8 cellular contexts compared by ENCODE assay signal in genomic region chr1:107277022-107277421, GRCh38.
A peak's percentile ranks its signal among the peaks of the same experiment; 100 is the strongest.
DNase-seq lines count a peak whose midpoint lies in the region; ATAC-seq and TF ChIP-seq lines count a peak whose summit lies in the region.

No MANE protein-coding gene starts in this region.

- H3K36me3 Mint-ChIP-seq in Caco-2 (ENCODE audit: insufficient read depth, unreplicated experiment) = no peaks in the 10 kb centered on the region
- H3K36me3 Mint-ChIP-seq in CD4-positive, alpha-beta T cell (ENCODE audit: low read depth) = no peaks in the 10 kb centered on the region

- H3K27ac Mint-ChIP-seq in Caco-2 (ENCODE audit: unreplicated experiment) = no peak overlapping the region
- no peak overlapping the region for H3K27ac Mint-ChIP-seq in CD4-positive, alpha-beta T cell

- peak overlapping the region; percentile 55; the same call in 1 of the 2 replicates for H2AFZ ChIP-seq in OCI-LY7 (ENCODE audit: low read length)

- H3K9me3 Mint-ChIP-seq in Caco-2 (ENCODE audit: unreplicated experiment) = no peaks in the 10 kb centered on the region
- no peaks in the 10 kb centered on the region for H3K9me3 Mint-ChIP-seq in CD4-positive, alpha-beta T cell

- TF ChIP-seq CTCF in Caco-2 (IDR thresholded peaks at IDR 0.05; ENCODE audit: insufficient read depth in 1 of 2, low read depth in 1 of 2, low read length in 1 of 2, severe bottlenecking in 1 of 2, unreplicated experiment in 1 of 2) (peak in 1 of 2 experiments; percentile 52), HFF-Myc (IDR thresholded peaks at IDR 0.05; ENCODE audit: low read depth, low read length, missing control alignments) (peak; percentile 54), OCI-LY7 (conservative IDR thresholded peaks at IDR 0.05; ENCODE audit: low read length) (peak; percentile 92)
- no peak for TF ChIP-seq CTCF in CD4-positive, alpha-beta T cell (IDR thresholded peaks at IDR 0.05)

- no peaks in the 10 kb centered on the region for H3K27me3 Mint-ChIP-seq in Caco-2 (ENCODE audit: insufficient read depth, unreplicated experiment)
- H3K27me3 Mint-ChIP-seq in CD4-positive, alpha-beta T cell = no peaks in the 10 kb centered on the region

- no peak for ATAC-seq in HG03095 (IDR thresholded peaks at IDR 0.05; ENCODE audit: unreplicated experiment)
- ATAC-seq in CD4-positive, alpha-beta T cell (ENCODE audit: poor library complexity) = no peak

- H3K27me3 ChIP-seq in Caco-2 (replicated peaks; ENCODE audit: control insufficient read depth, insufficient read depth, low read length) = no peaks in the 10 kb centered on the region
- H3K27me3 ChIP-seq in CD4-positive, alpha-beta T cell (ENCODE audit: control insufficient read depth, insufficient read depth, low read length) = no peaks in the 10 kb centered on the region

- no peaks in the 10 kb centered on the region for H3K4me1 ChIP-seq in Caco-2
- H3K4me1 ChIP-seq in OCI-LY7 (ENCODE audit: insufficient read depth, low read length, poor library complexity, severe bottlenecking) = peaks cover 19% of the 10 kb centered on the region

- no peak overlapping the region for H3K27ac ChIP-seq in OCI-LY7 (ENCODE audit: low read depth, low read length, poor library complexity, severe bottlenecking)
- H3K27ac ChIP-seq in CD4-positive, alpha-beta T cell (ENCODE audit: low read depth, low read length) = no peak overlapping the region

- BruUV-seq in Caco-2 (replicated peaks; lab: Mats Ljungman, UMichigan) = no TSS peak
- no TSS peak for BruUV-seq in OCI-LY7 (replicated peaks; lab: Mats Ljungman, UMichigan)

- no peaks in the 10 kb centered on the region for H3K79me2 ChIP-seq in OCI-LY7 (ENCODE audit: insufficient read depth, low read depth, low read length)

- TF ChIP-seq POLR2A in erythroblast (IDR thresholded peaks at IDR 0.05; ENCODE audit: low read length) = no peak

- H3K9me2 ChIP-seq in OCI-LY7 (ENCODE audit: insufficient read depth, low read length) = no peaks in the 10 kb centered on the region

- no peak overlapping the region for H3K4me3 Mint-ChIP-seq in Caco-2 (ENCODE audit: unreplicated experiment)
- H3K4me3 Mint-ChIP-seq in CD4-positive, alpha-beta T cell = no peak overlapping the region

- POLR2A ChIA-PET in Caco-2 (lab: Charles Lee) (no interaction called here), OCI-LY7 (lab: Charles Lee) (interaction anchor here (0.7 to 2.2 kb wide), 9 partner anchors 17 to 492 kb away, joined by 3 to 8 read pairs (median 3); no protein-coding TSS in a partner anchor)
- POLR2A ChIA-PET in CD4-positive, alpha-beta T cell (lab: Charles Lee) = no interaction called here

- H3K4me2 ChIP-seq in OCI-LY7 (ENCODE audit: low read length) = peak overlapping the region; percentile 27; the same call in 1 of the 2 replicates

- H3K4me3 ChIP-seq in Caco-2 (ENCODE audit: low read depth, low read length) (no peak overlapping the region), HFF-Myc (replicated peaks; ENCODE audit: low read depth, low read length) (no peak overlapping the region), OCI-LY7 (ENCODE audit: low read depth, low read length, poor library complexity, severe bottlenecking) (no peak overlapping the region)

- CTCF ChIA-PET in Caco-2 (lab: Charles Lee) (no interaction called here), OCI-LY7 (lab: Charles Lee; ENCODE audit: unreplicated experiment) (interaction anchor here (1.5 to 1.6 kb wide), 2 partner anchors 154 to 252 kb away, joined by 3 to 8 read pairs; no protein-coding TSS in a partner anchor)
- CTCF ChIA-PET in CD4-positive, alpha-beta T cell (lab: Charles Lee) = no interaction called here

- peak; percentile 22 to 40 for DNase-seq in Caco-2
- DNase-seq in HFF-Myc (ENCODE audit: extremely low read depth, low read depth) = peak; percentile 10
- DNase-seq in OCI-LY7 (ENCODE audit: low spot score) = peak; percentile 83
- DNase-seq in erythroblast (lab: John Stamatoyannopoulos, UW) = peak; percentile 5 to 13
- peak; percentile 17 for DNase-seq in non-pigmented ciliary epithelial cell (ENCODE audit: low read depth)
- DNase-seq in CD4-positive, alpha-beta T cell = no peak
- no peak for DNase-seq in activated CD4-positive, alpha-beta T cell treated with anti-CD3 and anti-CD28 coated beads, Interleukin-2, amount 50 U/mL, for 1 hour

- H3K36me3 ChIP-seq in Caco-2 (ENCODE audit: control insufficient read depth, insufficient read depth, low read length) (no peaks in the 10 kb centered on the region), OCI-LY7 (ENCODE audit: insufficient read depth, low read length) (no peaks in the 10 kb centered on the region)

- H3K4me1 Mint-ChIP-seq in Caco-2 (ENCODE audit: low read depth, unreplicated experiment) = no peaks in the 10 kb centered on the region
- H3K4me1 Mint-ChIP-seq in CD4-positive, alpha-beta T cell (ENCODE audit: low read depth) = no peaks in the 10 kb centered on the region

- intact Hi-C loops in Caco-2 (cut with micrococcal nuclease; ENCODE audit: unreplicated experiment) (loop anchor here (1.0 kb wide), 1 partner anchor 252 kb away; no protein-coding TSS in a partner anchor), OCI-LY7 (cut with micrococcal nuclease; ENCODE audit: unreplicated experiment) (loop anchor here (1.0 to 10.0 kb wide), 4 partner anchors 82 to 472 kb away; no protein-coding TSS in a partner anchor)
- intact Hi-C loops in CD4-positive, alpha-beta T cell (cut with DNase I, micrococcal nuclease) = no loop called here

- H3K9me3 ChIP-seq in Caco-2 (no peaks in the 10 kb centered on the region), OCI-LY7 (ENCODE audit: low read length) (no peaks in the 10 kb centered on the region)
- H3K9me3 ChIP-seq in CD4-positive, alpha-beta T cell (ENCODE audit: control insufficient read depth, low read length) = no peaks in the 10 kb centered on the region

- H4K20me1 ChIP-seq in OCI-LY7 (ENCODE audit: insufficient read depth, low read length) = no peaks in the 10 kb centered on the region

Comparison
In these comparisons a context has a peak if more than half of its experiments do, and no peak if none do; other contexts are left out.
1. DNase-seq: peak in Caco-2 (2 of 2), HFF-Myc (single experiment), OCI-LY7 (single experiment), erythroblast (2 of 2) and non-pigmented ciliary epithelial cell (single experiment); none in CD4-positive, alpha-beta T cell (0 of 10) and activated CD4-positive, alpha-beta T cell treated with anti-CD3 and anti-CD28 coated beads, Interleukin-2, amount 50 U/mL, for 1 hour (single experiment).
2. intact Hi-C loops: an anchor here in Caco-2 (1.0 kb wide) and OCI-LY7 (1.0 to 10.0 kb wide); none called in CD4-positive, alpha-beta T cell.